In genomic region chr5:98784411-98784810, GRCh38 we compare ENCODE assay signal across 20 cellular contexts.
"Had no signal": no experiment of that assay in that cellular context is flagged by ENCODE, and none has a peak within 500 bp of the region (broad histone marks: within the 10 kb centered on the region; RNA-seq: fewer than 3 reads in every experiment).

No MANE protein-coding gene starts in this region.

- DNase-seq: activated CD4-positive, alpha-beta T cell treated with anti-CD3 and anti-CD28 coated beads for 4 hours; activated CD8-positive, alpha-beta T cell treated with anti-CD3 and anti-CD28 coated beads for 36 hours; activated effector memory CD4-positive, alpha-beta T cell treated with anti-CD3 and anti-CD28 coated beads, Interleukin-2, amount 50 U/mL, for 16 hours; activated T-cell treated with anti-CD3 and anti-CD28 coated beads, Interleukin-2, amount 50 U/mL, for 48 hours; amygdala; brain microvascular endothelial cell; effector memory CD4-positive, alpha-beta T cell; left colon; midbrain; stimulated activated CD4-positive, alpha-beta T cell treated with anti-CD3 and anti-CD28 coated beads, Interleukin-4, amount 100 ng/mL, for 24 hours; stimulated activated naive CD4-positive, alpha-beta T cell; transverse colon had no signal

- H3K4me1 Mint-ChIP-seq: central memory CD8-positive, alpha-beta T cell had no signal

- ATAC-seq: activated CD8-positive, alpha-beta T cell treated with anti-CD3 and anti-CD28 coated beads for 36 hours; activated naive CD4-positive, alpha-beta T cell treated with anti-CD3 and anti-CD28 coated beads, Interleukin-2, amount 50 U/mL, for 72 hours; left colon; WTC11 had no signal

- H3K27ac ChIP-seq: brain microvascular endothelial cell, parathyroid adenoma, SK-N-MC had no signal

- H3K4me3 ChIP-seq: lung, SK-N-MC, skin epidermis, transverse colon had no signal

- H3K9me3 Mint-ChIP-seq: activated CD8-positive, alpha-beta T cell treated with anti-CD3 and anti-CD28 coated beads for 36 hours; activated naive CD4-positive, alpha-beta T cell treated with anti-CD3 and anti-CD28 coated beads, Interleukin-2, amount 50 U/mL, for 72 hours; central memory CD8-positive, alpha-beta T cell; T-helper 1 cell treated with Interleukin-12 subunit alpha and Interleukin-12 subunit beta and Interleukin-4 antibody, amounts not matched to agents 30 μg/mL and 1 μg/mL, for 36 hours; WTC11 had no signal

- H3K36me3 Mint-ChIP-seq: activated naive CD4-positive, alpha-beta T cell treated with anti-CD3 and anti-CD28 coated beads, Interleukin-2, amount 50 U/mL, for 72 hours had no signal

- H3K4me3 Mint-ChIP-seq: activated CD8-positive, alpha-beta T cell treated with anti-CD3 and anti-CD28 coated beads for 36 hours; central memory CD8-positive, alpha-beta T cell; T-helper 1 cell treated with Interleukin-12 subunit alpha and Interleukin-12 subunit beta and Interleukin-4 antibody, amounts not matched to agents 30 μg/mL and 1 μg/mL, for 36 hours; WTC11 had no signal
